Comparison of ENCODE assay signal across 18 cellular contexts in the genomic region with DNA sequence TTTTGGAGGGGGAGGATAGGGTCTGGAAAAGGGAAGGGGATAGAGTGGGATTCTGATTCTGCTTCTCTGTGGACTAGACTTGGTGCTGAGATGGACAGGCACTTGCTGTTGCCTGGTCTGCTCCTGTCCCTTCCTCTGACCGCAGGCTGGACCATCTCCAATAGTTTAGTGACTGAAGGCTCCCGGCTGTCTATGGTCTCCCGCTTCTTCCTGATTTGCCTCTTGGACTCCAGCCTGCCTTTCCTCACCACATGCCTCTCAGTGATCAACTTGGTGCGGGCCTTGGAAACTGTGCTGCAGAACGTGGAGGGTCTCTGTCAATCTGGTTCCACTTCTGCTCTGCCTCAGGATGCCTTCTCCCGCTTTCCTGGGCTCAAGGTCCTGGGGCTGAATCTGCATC.
"Had no signal": no experiment of that assay in that cellular context is flagged by ENCODE, and none has a peak within 500 bp of the region (broad histone marks: within the 10 kb centered on the region; RNA-seq: fewer than 3 reads in every experiment).

No MANE protein-coding gene starts in this region.

- H3K27me3 ChIP-seq: ascending aorta, breast epithelium, dorsolateral prefrontal cortex, heart right ventricle, left lung, thyroid gland, uterus had no signal

- H3K27ac Mint-ChIP-seq: activated B cell treated with CpG ODN at 0.5 μM for 24 hours; activated naive CD8-positive, alpha-beta T cell treated with anti-CD3 and anti-CD28 coated beads, Interleukin-2, amount 50 U/mL, for 24 hours; endodermal cell; stimulated activated memory B cell treated with anti-CD40 and anti-IgM and Interleukin-4, amounts not matched to agents 10 μg/mL and 1 μg/mL and 100 μg/mL, for 72 hours had no signal

- ATAC-seq: activated naive CD8-positive, alpha-beta T cell treated with anti-CD3 and anti-CD28 coated beads, Interleukin-2, amount 50 U/mL, for 24 hours; left lung; stimulated activated memory B cell treated with anti-CD40 and anti-IgM and Interleukin-4, amounts not matched to agents 10 μg/mL and 1 μg/mL and 100 μg/mL, for 72 hours had no signal

- H3K9me3 Mint-ChIP-seq: activated B cell treated with CpG ODN at 0.5 μM for 24 hours; activated naive CD8-positive, alpha-beta T cell treated with anti-CD3 and anti-CD28 coated beads, Interleukin-2, amount 50 U/mL, for 24 hours; endodermal cell; stimulated activated memory B cell treated with anti-CD40 and anti-IgM and Interleukin-4, amounts not matched to agents 10 μg/mL and 1 μg/mL and 100 μg/mL, for 72 hours had no signal

- H3K36me3 Mint-ChIP-seq: stimulated activated memory B cell treated with anti-CD40 and anti-IgM and Interleukin-4, amounts not matched to agents 10 μg/mL and 1 μg/mL and 100 μg/mL, for 72 hours had no signal

- H3K4me1 Mint-ChIP-seq: endodermal cell had no signal

- H3K4me3 Mint-ChIP-seq: activated B cell treated with CpG ODN at 0.5 μM for 24 hours; activated naive CD8-positive, alpha-beta T cell treated with anti-CD3 and anti-CD28 coated beads, Interleukin-2, amount 50 U/mL, for 24 hours; endodermal cell; nephron progenitor cell; stimulated activated memory B cell treated with anti-CD40 and anti-IgM and Interleukin-4, amounts not matched to agents 10 μg/mL and 1 μg/mL and 100 μg/mL, for 72 hours had no signal

- H3K4me1 ChIP-seq: uterus had no signal

- H3K9me3 ChIP-seq: ascending aorta, breast epithelium, heart right ventricle, left lung, thyroid gland, uterus had no signal

- H3K4me3 ChIP-seq: ascending aorta, breast epithelium, dorsolateral prefrontal cortex, heart right ventricle, left lung, thyroid gland, uterus had no signal

- H3K36me3 ChIP-seq: ascending aorta, breast epithelium, heart right ventricle, left lung, thyroid gland, uterus had no signal

- H3K27me3 Mint-ChIP-seq: activated B cell treated with CpG ODN at 0.5 μM for 24 hours; activated naive CD8-positive, alpha-beta T cell treated with anti-CD3 and anti-CD28 coated beads, Interleukin-2, amount 50 U/mL, for 24 hours; stimulated activated memory B cell treated with anti-CD40 and anti-IgM and Interleukin-4, amounts not matched to agents 10 μg/mL and 1 μg/mL and 100 μg/mL, for 72 hours had no signal

- H3K27ac ChIP-seq: ascending aorta, breast epithelium, dorsolateral prefrontal cortex, left lung, thyroid gland, uterus had no signal

- DNase-seq: activated B cell treated with CpG ODN at 0.5 μM for 24 hours; activated CD4-positive, alpha-beta T cell treated with anti-CD3 and anti-CD28 coated beads, Interleukin-2, amount 50 U/mL, for 1 hour; activated naive CD4-positive, alpha-beta T cell treated with Interleukin-2 at 50 U/mL for 16 hours; activated naive CD8-positive, alpha-beta T cell treated with anti-CD3 and anti-CD28 coated beads, Interleukin-2, amount 50 U/mL, for 24 hours; activated T-cell treated with anti-CD3 and anti-CD28 coated beads for 4 hours; dorsolateral prefrontal cortex; endodermal cell; left lung; mesendoderm; nephron progenitor cell; stimulated activated CD4-positive, alpha-beta T cell treated with anti-CD3 and anti-CD28 coated beads, Interleukin-2, amount 100 ng/mL, for 48 hours; SW 1271; thyroid gland; uterus had no signal
